Comparison of ENCODE assay signal across 27 cellular contexts in the genomic region with DNA sequence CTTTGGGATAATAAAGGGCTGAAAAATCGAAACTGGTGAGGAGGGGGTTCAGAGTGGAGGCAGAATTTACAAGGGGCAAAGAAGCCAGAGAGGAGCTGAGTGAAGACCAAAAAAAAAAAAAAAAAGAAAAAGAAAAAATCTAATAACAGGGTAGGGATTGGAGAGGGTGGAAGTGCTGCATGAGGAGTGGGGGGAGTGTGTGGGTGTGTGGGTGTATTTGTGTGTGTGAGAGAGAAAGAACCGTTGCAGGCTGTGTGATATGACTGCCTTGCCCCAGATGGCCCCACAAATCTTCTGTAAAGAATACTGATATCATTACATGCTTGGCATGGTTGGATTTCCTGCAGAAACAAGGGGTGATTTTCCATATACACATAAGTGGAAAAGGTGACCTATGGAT.
"Had no signal": no experiment of that assay in that cellular context is flagged by ENCODE, and none has a peak within 500 bp of the region (broad histone marks: within the 10 kb centered on the region; RNA-seq: fewer than 3 reads in every experiment).

No MANE protein-coding gene starts in this region.

- H3K36me3 ChIP-seq: neural progenitor cell, neutrophil, right atrium auricular region, right lobe of liver, thyroid gland, transverse colon had no signal

- H3K4me1 ChIP-seq: left lung, lower lobe of right lung, parathyroid adenoma, right atrium auricular region, stomach, testis, thyroid gland, upper lobe of left lung had no signal

- H3K27ac ChIP-seq: hepatocyte, left lung, lower lobe of right lung, neural progenitor cell, neutrophil, parathyroid adenoma, right atrium auricular region, right lobe of liver, stomach, testis, thyroid gland, transverse colon, upper lobe of left lung, vagina had no signal

- ATAC-seq: left colon; left lung; lower lobe of right lung; naive thymus-derived CD8-positive, alpha-beta T cell; right lobe of liver; stimulated activated naive B cell treated with anti-CD40 and anti-IgM and Interleukin-4, amounts not matched to agents 10 μg/mL and 1 μg/mL and 100 μg/mL, for 72 hours; stimulated activated naive CD8-positive, alpha-beta T cell treated with anti-CD3 and anti-CD28 coated beads, Interleukin-15, Interleukin-2, amounts not matched to agents 100 U/mL and 50 U/mL, for 24 hours had no signal

- H3K4me3 Mint-ChIP-seq: immature natural killer cell; naive thymus-derived CD8-positive, alpha-beta T cell; nephron; neural progenitor cell; stimulated activated naive B cell treated with anti-CD40 and anti-IgM and Interleukin-4, amounts not matched to agents 10 μg/mL and 1 μg/mL and 100 μg/mL, for 72 hours had no signal

- H3K27ac Mint-ChIP-seq: immature natural killer cell; naive thymus-derived CD8-positive, alpha-beta T cell; nephron; neural progenitor cell; stimulated activated naive B cell treated with anti-CD40 and anti-IgM and Interleukin-4, amounts not matched to agents 10 μg/mL and 1 μg/mL and 100 μg/mL, for 72 hours had no signal

- DNase-seq: immature natural killer cell; kidney; left colon; left lung; lower lobe of right lung; mammary epithelial cell; mesenchymal stem cell; naive thymus-derived CD8-positive, alpha-beta T cell; occipital lobe; right lobe of liver; stimulated activated CD4-positive, alpha-beta T cell treated with anti-CD3 and anti-CD28 coated beads, Interleukin-1b, Interleukin-23, amount 100 ng/mL, for 48 hours; stimulated activated CD4-positive, alpha-beta T cell treated with anti-CD3 and anti-CD28 coated beads, Interleukin-2, amount 100 ng/mL, for 48 hours; stimulated activated naive B cell treated with anti-CD40 and anti-IgM and Interleukin-4, amounts not matched to agents 10 μg/mL and 1 μg/mL and 100 μg/mL, for 72 hours; stimulated activated naive CD8-positive, alpha-beta T cell treated with anti-CD3 and anti-CD28 coated beads, Interleukin-15, Interleukin-2, amounts not matched to agents 100 U/mL and 50 U/mL, for 24 hours; stomach; testis; thyroid gland; transverse colon; upper lobe of left lung had no signal

- H3K9me3 ChIP-seq: left lung, lower lobe of right lung, neutrophil, right atrium auricular region, right lobe of liver, stomach, testis, thyroid gland, transverse colon, upper lobe of left lung, vagina had no signal

- H3K9me3 Mint-ChIP-seq: nephron; neural progenitor cell; stimulated activated naive B cell treated with anti-CD40 and anti-IgM and Interleukin-4, amounts not matched to agents 10 μg/mL and 1 μg/mL and 100 μg/mL, for 72 hours had no signal

- H3K4me3 ChIP-seq: hepatocyte, left lung, lower lobe of right lung, neural progenitor cell, right atrium auricular region, right lobe of liver, smooth muscle cell, stomach, testis, thyroid gland, transverse colon, upper lobe of left lung, vagina had no signal

- H3K27me3 Mint-ChIP-seq: stimulated activated naive B cell treated with anti-CD40 and anti-IgM and Interleukin-4, amounts not matched to agents 10 μg/mL and 1 μg/mL and 100 μg/mL, for 72 hours had no signal

- H3K4me1 Mint-ChIP-seq: immature natural killer cell; naive thymus-derived CD8-positive, alpha-beta T cell; stimulated activated naive B cell treated with anti-CD40 and anti-IgM and Interleukin-4, amounts not matched to agents 10 μg/mL and 1 μg/mL and 100 μg/mL, for 72 hours had no signal

- H3K36me3 Mint-ChIP-seq: immature natural killer cell; naive thymus-derived CD8-positive, alpha-beta T cell; stimulated activated naive B cell treated with anti-CD40 and anti-IgM and Interleukin-4, amounts not matched to agents 10 μg/mL and 1 μg/mL and 100 μg/mL, for 72 hours had no signal
